ENCODE assay signal across 12 cellular contexts in the genomic region with DNA sequence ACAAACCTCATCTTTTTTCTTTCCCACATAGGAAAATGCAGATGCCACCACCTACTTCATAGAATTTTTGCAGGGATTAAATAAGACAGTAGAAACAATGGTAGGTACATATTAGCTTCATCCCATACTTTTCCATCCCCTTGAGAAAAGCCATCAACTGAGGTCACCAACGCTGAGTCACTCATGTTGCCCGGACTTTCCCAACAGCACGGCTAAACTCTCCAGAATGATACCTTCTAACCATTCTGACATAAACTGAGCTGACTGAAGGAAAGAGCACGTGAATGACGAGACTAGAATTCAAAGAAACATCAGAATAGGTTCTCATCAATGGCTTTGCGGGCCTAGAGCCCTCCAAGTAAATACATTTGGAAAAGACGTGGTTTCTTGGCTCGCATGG.
DNase-seq lines count a peak whose midpoint lies in the region; TF ChIP-seq lines count a peak whose summit lies in the region.
"Had no signal": no experiment of that assay in that cellular context is flagged by ENCODE, and none has a peak within 500 bp of the region (broad histone marks: within the 10 kb centered on the region; RNA-seq: fewer than 3 reads in every experiment).

No MANE protein-coding gene starts in this region.

- no peaks in the 10 kb centered on the region for H3K4me1 ChIP-seq in breast epithelium
- H3K4me1 ChIP-seq in uterus = no peaks in the 10 kb centered on the region

- H3K9me3 ChIP-seq in breast epithelium = peaks cover 0 to 3% of the 10 kb centered on the region in 2 donors
- no peaks in the 10 kb centered on the region for H3K9me3 ChIP-seq in uterus

- H3K9me3 Mint-ChIP-seq in MCF 10A (ENCODE audit: unreplicated experiment) (peaks cover 11% of the 10 kb centered on the region), immature natural killer cell (no peaks in the 10 kb centered on the region), progenitor cell of endocrine pancreas (ENCODE audit: low read depth) (no peaks in the 10 kb centered on the region)
- H3K9me3 Mint-ChIP-seq: activated CD4-positive, alpha-beta T cell treated with anti-CD3 and anti-CD28 coated beads, Interleukin-2, amount 10 ng/mL, durations not matched to agents 7 days and 5 days had no signal

- H3K27ac Mint-ChIP-seq in MCF 10A (ENCODE audit: low read depth, unreplicated experiment) (no peak overlapping the region), immature natural killer cell (peak overlapping the region; percentile 37 to 89 (median 67)), progenitor cell of endocrine pancreas (no peak overlapping the region)
- H3K27ac Mint-ChIP-seq: activated CD4-positive, alpha-beta T cell treated with anti-CD3 and anti-CD28 coated beads, Interleukin-2, amount 10 ng/mL, durations not matched to agents 7 days and 5 days had no signal

- peak overlapping the region; percentile 69 to 90 for H3K27ac ChIP-seq in breast epithelium
- peak overlapping the region; percentile 50 to 58 for H3K27ac ChIP-seq in uterus

- TF ChIP-seq CTCF in breast epithelium (IDR thresholded peaks at IDR 0.05) (no peak), MCF 10A (IDR thresholded peaks at IDR 0.05; ENCODE audit: unreplicated experiment) (no peak), NB4 (IDR thresholded peaks at IDR 0.05; ENCODE audit: low read depth, low read length) (no peak), uterus (IDR thresholded peaks at IDR 0.05) (no peak), progenitor cell of endocrine pancreas (IDR thresholded peaks at IDR 0.05; ENCODE audit: unreplicated experiment) (no peak)

- BruUV-seq in MCF 10A (replicated peaks; lab: Mats Ljungman, UMichigan) = no TSS peak

- no peaks in the 10 kb centered on the region for H3K27me3 ChIP-seq in breast epithelium
- no peaks in the 10 kb centered on the region for H3K27me3 ChIP-seq in uterus

- POLR2A ChIA-PET in MCF 10A (lab: Yijun Ruan, JAX) = no interaction called here

- H3K4me3 Mint-ChIP-seq in MCF 10A (ENCODE audit: unreplicated experiment) = no peak overlapping the region
- H3K4me3 Mint-ChIP-seq in immature natural killer cell = peak overlapping the region; percentile 52 to 66 (median 60)
- H3K4me3 Mint-ChIP-seq in progenitor cell of endocrine pancreas (ENCODE audit: low read depth) = no peak overlapping the region
- H3K4me3 Mint-ChIP-seq: activated CD4-positive, alpha-beta T cell treated with anti-CD3 and anti-CD28 coated beads, Interleukin-2, amount 10 ng/mL, durations not matched to agents 7 days and 5 days had no signal

- CTCF ChIA-PET in MCF 10A (lab: Yijun Ruan, JAX) = interaction anchor here (1.0 to 1.3 kb wide), 2 partner anchors 91 to 596 kb away, joined by 3 read pairs; no protein-coding TSS in a partner anchor

- H3K36me3 ChIP-seq in breast epithelium = no peaks in the 10 kb centered on the region
- no peaks in the 10 kb centered on the region for H3K36me3 ChIP-seq in uterus

- H3K4me3 ChIP-seq in breast epithelium (no peak overlapping the region), NB4 (ENCODE audit: low read depth, low read length) (no peak overlapping the region), uterus (no peak overlapping the region)

- TF ChIP-seq POLR2A in breast epithelium (IDR thresholded peaks at IDR 0.05) (no peak), NB4 (IDR thresholded peaks at IDR 0.05; ENCODE audit: extremely low read depth, insufficient read length) (no peak), uterus (IDR thresholded peaks at IDR 0.05) (no peak)

- H3K36me3 Mint-ChIP-seq in MCF 10A (ENCODE audit: insufficient read depth, unreplicated experiment) = no peaks in the 10 kb centered on the region
- peaks cover 3 to 4% (median 4%) of the 10 kb centered on the region in 3 donors for H3K36me3 Mint-ChIP-seq in immature natural killer cell
- no peaks in the 10 kb centered on the region for H3K36me3 Mint-ChIP-seq in progenitor cell of endocrine pancreas (ENCODE audit: insufficient read depth)

- DNase-seq in breast epithelium (ENCODE audit: low spot score in 2 of 2) (no peak), MCF 10A (ENCODE audit: unreplicated experiment) (no peak), NB4 (ENCODE audit: low read depth) (peak; percentile 81), immature natural killer cell (no peak), uterus (no peak), progenitor cell of endocrine pancreas (ENCODE audit: low spot score, unreplicated experiment) (no peak), D341Med (ENCODE audit: low spot score) (no peak)
- no peak for DNase-seq in stimulated activated CD8-positive, alpha-beta memory T cell treated with anti-CD3 and anti-CD28 coated beads, Interleukin-4, amount 100 ng/mL, for 48 hours
- DNase-seq: activated CD4-positive, alpha-beta T cell treated with anti-CD3 and anti-CD28 coated beads, Interleukin-2, amount 10 ng/mL, durations not matched to agents 7 days and 5 days; NCI-H146; NCI-H82; stimulated activated CD4-positive, alpha-beta T cell treated with anti-CD3 and anti-CD28 coated beads, Interleukin-1b, Interleukin-23, amount 100 ng/mL, for 48 hours had no signal

- H3K4me1 Mint-ChIP-seq in MCF 10A (ENCODE audit: insufficient read depth, unreplicated experiment) = no peaks in the 10 kb centered on the region
- peaks cover 68 to 91% of the 10 kb centered on the region in 2 donors for H3K4me1 Mint-ChIP-seq in immature natural killer cell
- H3K4me1 Mint-ChIP-seq in progenitor cell of endocrine pancreas (ENCODE audit: low read depth) = no peaks in the 10 kb centered on the region

- H3K27me3 Mint-ChIP-seq in MCF 10A (ENCODE audit: insufficient read depth, unreplicated experiment) (no peaks in the 10 kb centered on the region), immature natural killer cell (ENCODE audit: low read depth in 3 of 3) (peaks cover 1 to 8% (median 2%) of the 10 kb centered on the region in 3 donors), progenitor cell of endocrine pancreas (peaks cover 6% of the 10 kb centered on the region)
- H3K27me3 Mint-ChIP-seq: activated CD4-positive, alpha-beta T cell treated with anti-CD3 and anti-CD28 coated beads, Interleukin-2, amount 10 ng/mL, durations not matched to agents 7 days and 5 days had no signal

- intact Hi-C loops in breast epithelium (cut with DNase I; ENCODE audit: low total_unique reads) (no loop called here), MCF 10A (cut with micrococcal nuclease) (no loop called here), uterus (cut with DNase I; ENCODE audit: low total_unique reads) (no loop called here)

Comparison
In these comparisons a context has a peak if more than half of its experiments do, and no peak if none do; other contexts are left out.
1. H3K27ac Mint-ChIP-seq: peak in immature natural killer cell (6 of 6); none in MCF 10A (single experiment) and progenitor cell of endocrine pancreas (single experiment).
2. H3K4me3 Mint-ChIP-seq: peak in immature natural killer cell (5 of 5); none in MCF 10A (single experiment) and progenitor cell of endocrine pancreas (single experiment).